In the genomic region with DNA sequence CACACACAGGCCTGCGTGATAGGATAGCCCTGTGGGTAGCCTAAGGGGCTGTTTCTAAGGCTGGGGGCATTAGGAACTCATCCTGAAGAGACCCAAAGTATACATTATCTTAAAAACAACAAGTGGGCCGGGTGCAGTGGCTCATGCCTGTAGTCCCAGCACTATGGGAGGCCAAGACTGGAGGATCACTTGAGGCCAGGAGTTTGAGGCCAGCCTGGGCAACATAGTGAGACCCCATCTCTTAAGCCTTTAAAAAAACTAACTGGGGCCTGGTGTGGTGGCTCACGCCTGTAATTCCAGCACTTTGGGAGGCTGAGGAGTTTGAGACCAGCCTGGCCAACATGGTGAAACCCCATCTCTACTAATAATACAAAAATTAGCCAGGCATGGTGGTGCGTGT, we compare ENCODE assay signal across 3 cellular contexts. TPM values are rescaled to one million over a fixed set of nuclear protein-coding genes. Genes with fewer than 3 reads are reported as not detected.
"Had no signal": no experiment of that assay in that cellular context is flagged by ENCODE, and none has a peak within 500 bp of the region (broad histone marks: within the 10 kb centered on the region; RNA-seq: fewer than 3 reads in every experiment).

No MANE protein-coding gene starts in this region.

RNA-seq across cellular contexts. Expression of a gene that starts 0.8 kb away (rescaled TPM):
- total RNA-seq: left ventricle myocardium inferior, progenitor cell of endocrine pancreas, skeletal muscle tissue had no signal
